In genomic region chr19:5172859-5173577, GRCh38 we compare ENCODE assay signal across 10 cellular contexts.
A peak's percentile ranks its signal among the peaks of the same experiment; 100 is the strongest.
DNase-seq lines count a peak whose midpoint lies in the region; ATAC-seq and TF ChIP-seq lines count a peak whose summit lies in the region.
"Had no signal": no experiment of that assay in that cellular context is flagged by ENCODE, and none has a peak within 500 bp of the region (broad histone marks: within the 10 kb centered on the region; RNA-seq: fewer than 3 reads in every experiment).

No MANE protein-coding gene starts in this region.

- no peak for TF ChIP-seq CTCF in activated CD8-positive, alpha-beta T cell treated with anti-CD3 and anti-CD28 coated beads for 36 hours (IDR thresholded peaks at IDR 0.05)

- no peaks in the 10 kb centered on the region for H3K79me2 ChIP-seq in GM23248 (ENCODE audit: insufficient read depth)

- H3K4me3 ChIP-seq in GM23248 = no peak overlapping the region
- H3K4me3 ChIP-seq: ascending aorta had no signal

- no peaks in the 10 kb centered on the region for H3K9me3 Mint-ChIP-seq in activated CD8-positive, alpha-beta T cell treated with anti-CD3 and anti-CD28 coated beads for 36 hours

- peaks cover 30% of the 10 kb centered on the region for H3F3A ChIP-seq in GM23248 (ENCODE audit: insufficient read depth)

- no peaks in the 10 kb centered on the region for H3K27me3 ChIP-seq in GM23248 (replicated peaks; ENCODE audit: insufficient read depth)
- H3K27me3 ChIP-seq: ascending aorta had no signal

- no peak overlapping the region for H2AFZ ChIP-seq in GM23248

- no peaks in the 10 kb centered on the region for H3K36me3 Mint-ChIP-seq in activated CD8-positive, alpha-beta T cell treated with anti-CD3 and anti-CD28 coated beads for 36 hours (ENCODE audit: low read depth)

- ATAC-seq in esophagus mucosa = peak; percentile 94
- no peak for ATAC-seq in activated CD8-positive, alpha-beta T cell treated with anti-CD3 and anti-CD28 coated beads for 36 hours

- H3K9me3 ChIP-seq in GM23248 (ENCODE audit: low read depth) = no peaks in the 10 kb centered on the region
- H3K9me3 ChIP-seq: ascending aorta had no signal

- no peaks in the 10 kb centered on the region for H3K27me3 Mint-ChIP-seq in activated CD8-positive, alpha-beta T cell treated with anti-CD3 and anti-CD28 coated beads for 36 hours

- H3K9me2 ChIP-seq in GM23248 (ENCODE audit: insufficient read depth) = no peaks in the 10 kb centered on the region

- CTCF ChIA-PET in activated CD8-positive, alpha-beta T cell treated with anti-CD3 and anti-CD28 coated beads for 36 hours (lab: Charles Lee) = interaction anchor here (0.5 kb wide), 1 partner anchor 321 kb away, joined by 3 read pairs; no protein-coding TSS in a partner anchor

- peak overlapping the region; percentile 73 for H3K9ac ChIP-seq in GM23248

- in situ Hi-C loops in GM23248 (cut with MboI) = no loop called here

- DNase-seq in GM23248 = peak; percentile 99
- DNase-seq in RPMI7951 (ENCODE audit: low read depth) = peak; percentile 99
- DNase-seq in putamen (ENCODE audit: low spot score) = peak; percentile 52
- DNase-seq in activated CD8-positive, alpha-beta T cell treated with anti-CD3 and anti-CD28 coated beads for 36 hours = no peak
- DNase-seq in activated T-cell treated with anti-CD3 and anti-CD28 coated beads, Interleukin-2, amount 50 U/mL, for 1 hour = no peak
- DNase-seq in HT-29 (ENCODE audit: low spot score) = no peak
- no peak for DNase-seq in central memory CD4-positive, alpha-beta T cell
- DNase-seq: stimulated activated CD4-positive, alpha-beta T cell treated with anti-CD3 and anti-CD28 coated beads, Interleukin-4, amount 100 ng/mL, for 24 hours had no signal

- intact Hi-C loops in activated CD8-positive, alpha-beta T cell treated with anti-CD3 and anti-CD28 coated beads for 36 hours (cut with micrococcal nuclease) = no loop called here

- peaks cover 20% of the 10 kb centered on the region for H3K4me1 ChIP-seq in GM23248 (ENCODE audit: insufficient read depth)
- H3K4me1 ChIP-seq: ascending aorta had no signal

- 4 to 6% methylated on average over 8 of the region's 8 CpGs for WGBS in GM23248 (ENCODE audit: low coverage in 1 of 2, low lambda C conversion rate in 2 of 2, missing lambda C conversion rate in 2 of 2), 2 experiments

- no peak overlapping the region for H3K27ac Mint-ChIP-seq in activated CD8-positive, alpha-beta T cell treated with anti-CD3 and anti-CD28 coated beads for 36 hours

- peak overlapping the region; percentile 98 for H3K27ac ChIP-seq in GM23248

- no peak overlapping the region for H3K4me2 ChIP-seq in GM23248 (ENCODE audit: unreplicated experiment)

- H4K20me1 ChIP-seq in GM23248 (ENCODE audit: insufficient read depth) = no peaks in the 10 kb centered on the region

- POLR2A ChIA-PET in activated CD8-positive, alpha-beta T cell treated with anti-CD3 and anti-CD28 coated beads for 36 hours (lab: Charles Lee) = no interaction called here

- no peaks in the 10 kb centered on the region for H3K4me1 Mint-ChIP-seq in activated CD8-positive, alpha-beta T cell treated with anti-CD3 and anti-CD28 coated beads for 36 hours (ENCODE audit: low read depth)

- H3K4me3 Mint-ChIP-seq in activated CD8-positive, alpha-beta T cell treated with anti-CD3 and anti-CD28 coated beads for 36 hours = no peak overlapping the region

- H3K36me3 ChIP-seq in GM23248 (ENCODE audit: low read depth) = no peaks in the 10 kb centered on the region
- H3K36me3 ChIP-seq: ascending aorta had no signal

Comparison
In these comparisons a context has a peak if more than half of its experiments do, and no peak if none do; other contexts are left out.
1. DNase-seq: peak in GM23248 (single experiment), RPMI7951 (single experiment) and putamen (single experiment); none in activated CD8-positive, alpha-beta T cell treated with anti-CD3 and anti-CD28 coated beads for 36 hours (single experiment), activated T-cell treated with anti-CD3 and anti-CD28 coated beads, Interleukin-2, amount 50 U/mL, for 1 hour (single experiment), HT-29 (single experiment) and central memory CD4-positive, alpha-beta T cell (single experiment).